ENCODE assay signal across 8 cellular contexts in the genomic region with DNA sequence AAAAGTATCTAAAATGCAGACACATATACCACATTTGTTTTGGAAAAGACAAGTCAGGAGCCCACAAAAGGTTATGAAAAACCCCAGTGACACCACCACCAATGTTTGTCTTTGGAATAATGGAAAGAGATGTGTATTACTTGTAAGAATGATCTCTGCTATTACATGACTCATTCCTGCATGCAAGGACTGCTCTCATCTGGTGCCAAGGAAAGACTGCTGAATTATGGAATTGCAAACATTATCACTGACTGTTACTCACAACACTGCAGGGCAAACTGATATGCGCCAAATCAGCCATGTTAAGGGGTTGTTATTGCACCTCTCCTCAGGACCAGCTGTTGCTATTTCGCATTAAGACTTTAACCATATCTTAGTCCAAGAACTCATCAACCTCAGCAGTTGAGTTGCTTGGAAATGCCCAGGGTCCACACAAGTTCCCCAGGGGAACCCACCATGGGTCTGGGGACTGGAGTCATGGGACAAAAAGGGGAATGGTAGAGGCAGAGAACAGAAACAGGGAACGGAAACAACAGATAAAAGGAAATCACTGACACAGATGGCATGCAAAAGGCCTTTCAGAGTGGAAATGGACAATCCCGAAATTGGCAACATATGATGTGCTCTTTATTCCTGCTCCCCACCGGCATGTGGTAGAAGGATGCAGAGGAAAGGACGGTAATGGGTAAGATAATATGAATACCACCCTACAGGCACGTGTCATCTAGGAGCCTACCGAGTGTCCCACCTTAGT. TPM values are rescaled to one million over a fixed set of nuclear protein-coding genes. Genes with fewer than 3 reads are reported as not detected.
DNase-seq lines count a peak whose midpoint lies in the region; ATAC-seq, FAIRE-seq and TF ChIP-seq lines count a peak whose summit lies in the region.

No MANE protein-coding gene starts in this region.

- no peak overlapping the region for H2BK20ac ChIP-seq in IMR-90 (ENCODE audit: low read depth, low read length)

- no peak overlapping the region for H3K56ac ChIP-seq in IMR-90 (ENCODE audit: extremely low read depth, insufficient read depth, low read length)

- DNase-seq in A172 (ENCODE audit: low spot score) (peak; percentile 72), IMR-90 (peak; percentile 99), bronchial epithelial cell (ENCODE audit: low read depth) (peak; percentile 97), lung microvascular endothelial cell (ENCODE audit: low read depth in 2 of 2) (peak; percentile 75 to 92), GDM1 (lab: John Stamatoyannopoulos, UW) (no peak), midbrain (lab: John Stamatoyannopoulos, UW) (no peak), testis (no peak)
- DNase-seq in NK-92 treated with Interleukin-12 subunit alpha and Interleukin-12 subunit beta, amount 100 ng/mL, for 24 hours (lab: John Stamatoyannopoulos, UW), result no peak

- POLR2A ChIA-PET in IMR-90 (lab: Charles Lee; ENCODE audit: unreplicated experiment), result no interaction called here

- H3K14ac ChIP-seq in IMR-90 (replicated peaks; ENCODE audit: low read depth, low read length), result no peak overlapping the region

- peak overlapping the region; percentile 6; the same call in 1 of the 3 replicates for H2BK15ac ChIP-seq in IMR-90 (ENCODE audit: low read depth, low read length)

- 0 out of 2 replicates have a peak, but pooled peaks cover 2% of the 10 kb centered on the region for H3K36me3 ChIP-seq in IMR-90 (ENCODE audit: control insufficient read depth, insufficient read depth, low read length)
- H3K36me3 ChIP-seq in bronchial epithelial cell (ENCODE audit: control insufficient read depth, insufficient read depth, low read length), result peaks cover 4% of the 10 kb centered on the region
- H3K36me3 ChIP-seq in testis (ENCODE audit: low read depth, missing control alignments), result no peaks in the 10 kb centered on the region

- H3K9me1 ChIP-seq in IMR-90 (ENCODE audit: insufficient read depth, low read length), result peaks cover 58% of the 10 kb centered on the region

- no peaks in the 10 kb centered on the region for H3K9me3 ChIP-seq in IMR-90 (ENCODE audit: control insufficient read depth, insufficient read depth, low read length)
- no peaks in the 10 kb centered on the region for H3K9me3 ChIP-seq in testis

- H4K5ac ChIP-seq in IMR-90 (ENCODE audit: low read depth, low read length), result peak overlapping the region; percentile 3; the same call in 1 of the 2 replicates

- H3K79me1 ChIP-seq in IMR-90 (ENCODE audit: low read depth in 1 of 2, low read length in 2 of 2), result peaks cover 43 to 96% of the 10 kb centered on the region in 2 experiments

- 54% methylated on average over 1 of the region's 8 CpGs; no CpG with 5 or more reads in 1 of the 2 experiments for WGBS in IMR-90 (ENCODE audit: extremely low coverage in 2 of 2, insufficient read length in 1 of 2), 2 experiments
- WGBS in testis, 2 donors, result 52 to 61% methylated on average over 8 of the region's 8 CpGs

- peak overlapping the region; percentile 4; the same call in 1 of the 2 replicates for H2BK120ac ChIP-seq in IMR-90 (ENCODE audit: low read depth, low read length)

- in situ Hi-C loops in IMR-90 (cut with MboI; ENCODE audit: low sequenced_read_pairs), result no loop called here

- H3K27ac ChIP-seq in IMR-90 (ENCODE audit: insufficient read depth, low read length) (peak overlapping the region; percentile 77), testis (peak overlapping the region in 1 of 2 donors; percentile 56)

- H3K4me2 ChIP-seq in IMR-90 (ENCODE audit: low read depth, low read length), result peak overlapping the region; percentile 47

- H3K27me3 ChIP-seq in IMR-90 (ENCODE audit: control insufficient read depth, insufficient read depth, low read length) (no peaks in the 10 kb centered on the region), bronchial epithelial cell (ENCODE audit: control insufficient read depth, insufficient read depth, low read length) (no peaks in the 10 kb centered on the region), testis (no peaks in the 10 kb centered on the region)

- peak overlapping the region; percentile 39 for H3K18ac ChIP-seq in IMR-90 (ENCODE audit: low read depth, low read length)

- TF ChIP-seq POLR2A in IMR-90 (IDR thresholded peaks at IDR 0.05; ENCODE audit: low read depth, low read length) (no peak), testis (IDR thresholded peaks at IDR 0.05) (no peak)

- intact Hi-C loops in IMR-90 (cut with micrococcal nuclease) (loop anchor here (1.0 to 2.0 kb wide), 2 partner anchors 53 to 194 kb away; a partner anchor contains a TSS), testis (cut with DNase I; ENCODE audit: low total_unique reads) (no loop called here)

- H2AFZ ChIP-seq in IMR-90 (replicated peaks; ENCODE audit: low read length, poor library complexity), result no peak overlapping the region

- dilution Hi-C loops in IMR-90 (cut with HindIII; ENCODE audit: low sequenced_read_pairs, unreplicated experiment), result no loop called here

- TF ChIP-seq RAD21 in IMR-90 (IDR thresholded peaks at IDR 0.05; ENCODE audit: low read length), result 0 out of 2 replicates have a peak, but pooled peaks have one; percentile 14

- H3K4me3 ChIP-seq in IMR-90 (ENCODE audit: insufficient read depth, low read depth, low read length) (no peak overlapping the region), bronchial epithelial cell (ENCODE audit: low read depth, low read length) (no peak overlapping the region), testis (no peak overlapping the region)

- peak overlapping the region; percentile 65 for H2BK5ac ChIP-seq in IMR-90 (ENCODE audit: low read depth, low read length, poor library complexity, severe bottlenecking)

- H3K23ac ChIP-seq in IMR-90 (ENCODE audit: low read depth, low read length), result no peak overlapping the region

- H4K91ac ChIP-seq in IMR-90 (ENCODE audit: insufficient read depth, low read depth, low read length), result peak overlapping the region; percentile 12; the same call in 1 of the 2 replicates

- no peak overlapping the region for H2AK9ac ChIP-seq in IMR-90 (replicated peaks; ENCODE audit: low read depth, low read length, poor library complexity)

- BruUV-seq in IMR-90 (replicated peaks; lab: Mats Ljungman, UMichigan), result no TSS peak

- H3K9ac ChIP-seq in IMR-90 (ENCODE audit: low read depth, low read length), result no peak overlapping the region

- H2AK5ac ChIP-seq in IMR-90 (ENCODE audit: low read depth, low read length), result peak overlapping the region; percentile 74

- ATAC-seq in IMR-90 (ENCODE audit: low read depth), result peak; percentile 62

- CTCF ChIA-PET in IMR-90 (lab: Yijun Ruan, JAX), result no interaction called here

- FAIRE-seq in bronchial epithelial cell (lab: Jason Lieb, UNC), result peak; percentile 68

- H3K4me1 ChIP-seq in IMR-90 (ENCODE audit: control insufficient read depth, insufficient read depth, low read length) (peaks cover 58% of the 10 kb centered on the region), testis (peaks cover 72% of the 10 kb centered on the region)

- TF ChIP-seq CTCF in IMR-90 (conservative IDR thresholded peaks at IDR 0.05; ENCODE audit: low read depth, low read length) (no peak), bronchial epithelial cell (IDR thresholded peaks at IDR 0.05; ENCODE audit: insufficient read depth, low read length, severe bottlenecking) (no peak), testis (IDR thresholded peaks at IDR 0.05) (no peak)

- H4K8ac ChIP-seq in IMR-90 (ENCODE audit: low read depth in 2 of 2, low read length in 2 of 2), result peak overlapping the region in 1 of 2 experiments; percentile 1; a peak in 1 of 4 replicates

- peaks cover 95% of the 10 kb centered on the region for H4K20me1 ChIP-seq in IMR-90 (ENCODE audit: insufficient read depth, low read length)

- H3K4ac ChIP-seq in IMR-90 (ENCODE audit: low read depth, low read length), result no peak overlapping the region; the same call in 1 of the 2 replicates

TF ChIP-seq in IMR-90, 13 proteins besides CTCF, POLR2A, EP300 and RAD21 (continues in another document):
- TF ChIP-seq, protein P1, sequence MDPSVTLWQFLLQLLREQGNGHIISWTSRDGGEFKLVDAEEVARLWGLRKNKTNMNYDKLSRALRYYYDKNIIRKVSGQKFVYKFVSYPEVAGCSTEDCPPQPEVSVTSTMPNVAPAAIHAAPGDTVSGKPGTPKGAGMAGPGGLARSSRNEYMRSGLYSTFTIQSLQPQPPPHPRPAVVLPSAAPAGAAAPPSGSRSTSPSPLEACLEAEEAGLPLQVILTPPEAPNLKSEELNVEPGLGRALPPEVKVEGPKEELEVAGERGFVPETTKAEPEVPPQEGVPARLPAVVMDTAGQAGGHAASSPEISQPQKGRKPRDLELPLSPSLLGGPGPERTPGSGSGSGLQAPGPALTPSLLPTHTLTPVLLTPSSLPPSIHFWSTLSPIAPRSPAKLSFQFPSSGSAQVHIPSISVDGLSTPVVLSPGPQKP (IDR thresholded peaks at IDR 0.05; ENCODE audit: borderline replicate concordance, low read depth, low read length), result no peak
- peak; percentile 32; the same call in 1 of the 2 replicates for TF ChIP-seq NFE2L2 (IDR thresholded peaks at IDR 0.05; ENCODE audit: low read depth, low read length)
- TF ChIP-seq, protein P2, sequence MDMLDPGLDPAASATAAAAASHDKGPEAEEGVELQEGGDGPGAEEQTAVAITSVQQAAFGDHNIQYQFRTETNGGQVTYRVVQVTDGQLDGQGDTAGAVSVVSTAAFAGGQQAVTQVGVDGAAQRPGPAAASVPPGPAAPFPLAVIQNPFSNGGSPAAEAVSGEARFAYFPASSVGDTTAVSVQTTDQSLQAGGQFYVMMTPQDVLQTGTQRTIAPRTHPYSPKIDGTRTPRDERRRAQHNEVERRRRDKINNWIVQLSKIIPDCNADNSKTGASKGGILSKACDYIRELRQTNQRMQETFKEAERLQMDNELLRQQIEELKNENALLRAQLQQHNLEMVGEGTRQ (IDR thresholded peaks at IDR 0.05; ENCODE audit: low read depth, low read length), result no peak
- no peak for TF ChIP-seq RCOR1 (IDR thresholded peaks at IDR 0.05; ENCODE audit: insufficient replicate concordance, low read length)
- TF ChIP-seq MAFK (IDR thresholded peaks at IDR 0.05; ENCODE audit: low read depth, low read length), result peak; percentile 60
- no peak for TF ChIP-seq CHD1 (IDR thresholded peaks at IDR 0.05; ENCODE audit: low read depth, low read length)
- TF ChIP-seq RFX5 (IDR thresholded peaks at IDR 0.05; ENCODE audit: low read depth, low read length), result peak; percentile 16; the same call in 1 of the 2 replicates
- TF ChIP-seq BHLHE40 (IDR thresholded peaks at IDR 0.05; ENCODE audit: low read depth, low read length), result peak; percentile 86
- no peak for TF ChIP-seq SMC3 (IDR thresholded peaks at IDR 0.05; ENCODE audit: low read depth, low read length)
- TF ChIP-seq MXI1 (IDR thresholded peaks at IDR 0.05; ENCODE audit: borderline replicate concordance, low read depth, low read length), result peak; percentile 19; the same call in 1 of the 2 replicates

RNA-seq across cellular contexts. Expression of a gene that starts 34.4 kb away (rescaled TPM):
- 40.0 and 68.8 TPM in 2 replicates for total RNA-seq in A172 (2014; rRNA removed; shearing (Covaris generic))
- total RNA-seq in IMR-90 (2012; rRNA removed), result 180 and 216 TPM in 2 replicates
- polyA plus RNA-seq in IMR-90 (2012; rRNA removed), result 271 and 304 TPM in 2 replicates
- polyA plus RNA-seq in IMR-90 (2012; cell fraction: cytosol; rRNA removed), result 189 and 234 TPM in 2 replicates
- polyA plus RNA-seq in IMR-90 (2012; cell fraction: nucleus; rRNA removed; ENCODE audit: low replicate concordance), result 74.4 and 139 TPM in 2 replicates
- 73.5 and 100 TPM in 2 replicates for total RNA-seq in bronchial epithelial cell
- 104 and 109 TPM in 2 replicates for total RNA-seq in lung microvascular endothelial cell
- 100 to 1,000 TPM; 147 to 207 TPM for total RNA-seq in testis
- 502 TPM for polyA plus RNA-seq in testis (ENCODE audit: insufficient read depth, low read depth, low replicate concordance)

Comparison
In these comparisons a context has a peak if more than half of its experiments do, and no peak if none do; other contexts are left out.
1. DNase-seq: peak in A172 (single experiment), IMR-90 (single experiment), bronchial epithelial cell (single experiment) and lung microvascular endothelial cell (2 of 2); none in GDM1 (single experiment), NK-92 treated with Interleukin-12 subunit alpha and Interleukin-12 subunit beta, amount 100 ng/mL, for 24 hours (single experiment), midbrain (single experiment) and testis (single experiment).